ENCODE assay signal across 21 cellular contexts in the genomic region with DNA sequence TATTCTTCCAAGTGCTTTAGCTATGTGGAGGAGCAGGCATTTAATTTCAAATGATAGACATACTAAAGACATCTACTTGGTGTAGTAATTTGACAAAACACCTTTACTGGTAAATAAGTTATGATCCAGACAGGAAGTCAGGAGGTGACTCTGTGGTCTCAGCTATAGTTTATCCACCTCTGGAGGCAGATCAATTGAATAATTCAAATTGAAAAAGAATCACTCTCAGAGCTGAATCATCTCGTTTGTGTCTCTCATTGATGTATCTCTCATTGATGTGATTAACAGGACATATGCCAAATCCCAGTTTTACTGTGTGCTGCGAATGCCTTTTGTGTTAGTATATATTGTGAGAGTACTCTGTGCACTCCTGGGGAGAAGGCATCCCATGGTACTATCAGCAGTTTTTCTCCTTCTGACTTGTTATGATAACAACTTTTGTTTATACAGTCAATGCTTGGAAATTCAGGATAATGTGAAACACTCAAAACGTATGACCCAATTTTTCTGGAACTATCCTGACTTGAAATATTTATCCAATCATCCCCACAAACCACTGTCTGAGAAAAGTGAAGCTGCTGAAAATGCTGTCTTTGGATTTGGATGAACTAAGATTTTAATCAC. TPM values are rescaled to one million over a fixed set of nuclear protein-coding genes. Genes with fewer than 3 reads are reported as not detected.
DNase-seq lines count a peak whose midpoint lies in the region; ATAC-seq, FAIRE-seq and TF ChIP-seq lines count a peak whose summit lies in the region.
"Had no signal": no experiment of that assay in that cellular context is flagged by ENCODE, and none has a peak within 500 bp of the region (broad histone marks: within the 10 kb centered on the region; RNA-seq: fewer than 3 reads in every experiment).

No MANE protein-coding gene starts in this region.

- in situ Hi-C loops in K562 (cut with MboI): no loop called here

- no peak for TF ChIP-seq RAD21 in K562 (CRISPR knock-in tag; conservative IDR thresholded peaks at IDR 0.05 in 1 of 2, IDR thresholded peaks at IDR 0.05 in 1 of 2)

- H3K27ac ChIP-seq in AG04450 (ENCODE audit: low read depth, low read length) (no peak overlapping the region), K562 (ENCODE audit: extremely low read depth, low read depth, low read length) (no peak overlapping the region)
- H3K27ac ChIP-seq: PC-9, SJCRH30 had no signal

- H3K9ac ChIP-seq in K562 (ENCODE audit: insufficient read depth in 1 of 2, low read depth in 2 of 2, low read length in 2 of 2): no peak overlapping the region

- H3K4me2 ChIP-seq in K562 (ENCODE audit: insufficient read depth, low read length): no peak overlapping the region
- H3K4me2 ChIP-seq: PC-9 had no signal

- H2AFZ ChIP-seq in K562 (ENCODE audit: low read depth, low read length): no peak overlapping the region
- H2AFZ ChIP-seq: PC-9 had no signal

- TF ChIP-seq EP300 in K562 (IDR thresholded peaks at IDR 0.05; ENCODE audit: low read length): no peak

- H3K27me3 ChIP-seq in AG04450 (ENCODE audit: control insufficient read depth, insufficient read depth, low read length) (no peaks in the 10 kb centered on the region), K562 (ENCODE audit: control insufficient read depth in 2 of 2, insufficient read depth in 2 of 2, low read length in 2 of 2) (peaks cover 2 to 5% of the 10 kb centered on the region in 2 experiments; a peak in 3 of 5 replicates)
- H3K27me3 ChIP-seq: gastroesophageal sphincter, SJCRH30 had no signal

- H3K36me3 ChIP-seq in K562 (ENCODE audit: control insufficient read depth, insufficient read depth, low read length): no peaks in the 10 kb centered on the region
- H3K36me3 ChIP-seq in mucosa of descending colon (ENCODE audit: low read depth): no peaks in the 10 kb centered on the region
- H3K36me3 ChIP-seq: gastroesophageal sphincter, SJCRH30 had no signal

- ATAC-seq in K562: no peak
- no peak for ATAC-seq in mucosa of descending colon
- ATAC-seq: gastroesophageal sphincter; left lobe of liver; right cardiac atrium; stimulated activated naive CD8-positive, alpha-beta T cell treated with anti-CD3 and anti-CD28 coated beads, Interleukin-15, amount 100 ng/mL, for 72 hours had no signal

- 0% methylated on average over 3 of the region's 3 CpGs for WGBS in K562 (ENCODE audit: insufficient coverage, low coverage, missing lambda C conversion rate)

- H3K9me3 ChIP-seq in AG04450 (ENCODE audit: control insufficient read depth, insufficient read depth, low read length) (no peaks in the 10 kb centered on the region), K562 (replicated peaks; ENCODE audit: control insufficient read depth, insufficient read depth, low read depth, low read length) (no peaks in the 10 kb centered on the region), mucosa of descending colon (no peaks in the 10 kb centered on the region)
- H3K9me3 ChIP-seq: gastroesophageal sphincter, SJCRH30 had no signal

- DNase-seq in AG04450 (ENCODE audit: low read depth, low spot score) (peak; percentile 51), HCEC 1CT (peak; percentile 49), K562 (ENCODE audit: extremely low read depth in 1 of 4, low spot score in 3 of 4) (no peak), iris pigment epithelial cell (ENCODE audit: low read depth) (peak; percentile 71), OCI-M2 (lab: John Stamatoyannopoulos, UW; ENCODE audit: unreplicated experiment) (no peak), mucosa of descending colon (no peak), T-helper 1 cell (no peak)
- DNase-seq in stimulated activated CD4-positive, alpha-beta T cell treated with anti-CD3 and anti-CD28 coated beads, Interleukin-4, amount 100 ng/mL, for 24 hours: no peak
- DNase-seq: activated naive CD8-positive, alpha-beta T cell treated with anti-CD3 and anti-CD28 coated beads, Interleukin-2, amount 10 ng/mL, durations not matched to agents 7 days and 5 days; cerebellar nuclear complex; COR-L47; endodermal cell; H9; NCI-H1092 treated with DMSO at 0.1 percent for 48 hours; occipital lobe; PC-9; right cardiac atrium; SJCRH30; stimulated activated naive CD8-positive, alpha-beta T cell treated with anti-CD3 and anti-CD28 coated beads, Interleukin-15, amount 100 ng/mL, for 72 hours had no signal

- no peak overlapping the region for H3K4me3 ChIP-seq in AG04450 (ENCODE audit: low read depth, low read length)
- no peak overlapping the region for H3K4me3 ChIP-seq in K562
- H3K4me3 ChIP-seq in mucosa of descending colon: no peak overlapping the region
- H3K4me3 ChIP-seq: gastroesophageal sphincter, PC-9, SJCRH30 had no signal

- CTCF ChIA-PET in AG04450 (lab: Charles Lee) (interaction anchor here (1.1 to 3.9 kb wide), 4 partner anchors 48 to 96 kb away, joined by 3 to 18 read pairs (median 4); partner anchors contain the start of gene DAB2), K562 (lab: Yijun Ruan, JAX; ENCODE audit: low intra/inter-chr PET ratio) (no interaction called here)

- no peak for FAIRE-seq in K562 (lab: Jason Lieb, UNC)

- POLR2A ChIA-PET in AG04450 (lab: Yijun Ruan, JAX): interaction anchor here (1.0 to 1.6 kb wide), 2 partner anchors 49 to 53 kb away, joined by 3 to 9 read pairs; partner anchors contain the start of gene DAB2
- POLR2A ChIA-PET in K562 (lab: Yijun Ruan, JAX): no interaction called here

- intact Hi-C loops in K562 (cut with micrococcal nuclease): no loop called here
- intact Hi-C loops in mucosa of descending colon (cut with DNase I, micrococcal nuclease): no loop called here

- no peaks in the 10 kb centered on the region for H3K79me2 ChIP-seq in K562 (ENCODE audit: control insufficient read depth, insufficient read depth, low read length)

- TF ChIP-seq CTCF in AG04450 (IDR thresholded peaks at IDR 0.05; ENCODE audit: low read depth, low read length) (no peak), K562 (IDR thresholded peaks at IDR 0.05 in 2 of 3, conservative IDR thresholded peaks at IDR 0.05 in 1 of 3; ENCODE audit: insufficient read depth in 2 of 3, low read depth in 1 of 3, low read length in 3 of 3) (no peak), mucosa of descending colon (IDR thresholded peaks at IDR 0.05) (no peak)

- no peaks in the 10 kb centered on the region for H3K9me1 ChIP-seq in K562 (ENCODE audit: control insufficient read depth, insufficient read depth, low read length)

- no peaks in the 10 kb centered on the region for H3K4me1 ChIP-seq in K562 (replicated peaks in 1 of 2; ENCODE audit: control insufficient read depth in 2 of 2, insufficient read depth in 2 of 2, low read length in 2 of 2)
- no peaks in the 10 kb centered on the region for H3K4me1 ChIP-seq in mucosa of descending colon (ENCODE audit: low read depth)

- no peak for TF ChIP-seq POLR2A in K562 (conservative IDR thresholded peaks at IDR 0.05)

- BruUV-seq in K562 (replicated peaks; lab: Mats Ljungman, UMichigan): no TSS peak

- H4K20me1 ChIP-seq in K562 (replicated peaks; ENCODE audit: control insufficient read depth, insufficient read depth, low read length): no peaks in the 10 kb centered on the region

TF ChIP-seq in K562, 482 proteins besides CTCF, POLR2A, EP300 and RAD21:
- no peak for TF ChIP-seq TAF9B (IDR thresholded peaks at IDR 0.05; ENCODE audit: partially characterized antibody)
- TF ChIP-seq MAZ (CRISPR knock-in tag; conservative IDR thresholded peaks at IDR 0.05 in 1 of 2, IDR thresholded peaks at IDR 0.05 in 1 of 2): no peak
- 0 out of 2 replicates have a peak, but pooled peaks have one; percentile 0 for TF ChIP-seq FOSL1 (tag; conservative IDR thresholded peaks at IDR 0.05)
TF ChIP-seq in K562: peak in this region for 1.

RNA-seq across cellular contexts. Expression of gene DAB2, which starts 48.5 kb away (rescaled TPM):
- 177 and 206 TPM in 2 replicates for polyA plus RNA-seq in AG04450 (2011; rRNA removed)
- 211 and 260 TPM in 2 replicates for polyA minus RNA-seq in AG04450 (2011; rRNA and poly(A)+ RNA removed)
- 11.5 and 53.0 TPM in 2 replicates for total RNA-seq in K562 (2011; cell fraction: chromatin; rRNA removed; ENCODE audit: low replicate concordance)
- total RNA-seq in K562 (2011; cell fraction: nucleolus; rRNA removed): 5.7 and 12.1 TPM in 2 replicates
- 28.8 and 31.8 TPM in 2 replicates for total RNA-seq in K562 (2011; cell fraction: nucleoplasm; rRNA removed)
- total RNA-seq in K562 (2014; rRNA removed): 8.1 and 14.2 TPM in 2 replicates
- total RNA-seq in K562 (2014; rRNA removed; fragmentation: Illumina TruSeq; extraction: Trizol): 17.2 and 20.4 TPM in 2 replicates
- 9.9 and 10.5 TPM in 2 replicates for total RNA-seq in K562 (2015; rRNA removed; fragmentation: Illumina TruSeq; extraction: Trizol)
- total RNA-seq in K562 (2021): 23.1 and 27.6 TPM in 2 replicates
- polyA plus RNA-seq in K562 (2011; rRNA removed): 3.2 and 6.6 TPM in 2 replicates
- polyA plus RNA-seq in K562 (2011; cell fraction: cytosol; rRNA removed): 2.0 and 3.6 TPM in 2 replicates
- polyA plus RNA-seq in K562 (2011; cell fraction: nucleus; rRNA removed): 4.9 and 9.8 TPM in 2 replicates
- 15.3 and 19.3 TPM in 2 replicates for polyA plus RNA-seq in K562 (2012)
- polyA plus RNA-seq in K562 (2014; fragmentation: Illumina TruSeq; extraction: Trizol): 26.2 and 28.8 TPM in 2 replicates
- 10 to 100 TPM; 28.1 to 29.9 TPM for polyA plus RNA-seq in K562 (2014; fragmentation: Nextera tagmentation; extraction: Ambion mirVana)
- 18.2 and 24.1 TPM in 2 replicates for polyA plus RNA-seq in K562 (2014; rRNA removed)
- polyA minus RNA-seq in K562 (2011; rRNA and poly(A)+ RNA removed): 4.6 and 12.6 TPM in 2 replicates
- 2.9 and 6.3 TPM in 2 replicates for polyA minus RNA-seq in K562 (2011; cell fraction: cytosol; rRNA and poly(A)+ RNA removed)
- polyA minus RNA-seq in K562 (2011; cell fraction: nucleus; rRNA and poly(A)+ RNA removed): 9.7 and 13.3 TPM in 2 replicates
- 10 to 100 TPM; 55.7 to 75.1 (median 65.8) TPM for total RNA-seq in mucosa of descending colon

Comparison
In these comparisons a context has a peak if more than half of its experiments do, and no peak if none do; other contexts are left out.
1. DNase-seq: peak in AG04450 (single experiment), HCEC 1CT (single experiment) and iris pigment epithelial cell (single experiment); none in K562 (0 of 4), OCI-M2 (single experiment), stimulated activated CD4-positive, alpha-beta T cell treated with anti-CD3 and anti-CD28 coated beads, Interleukin-4, amount 100 ng/mL, for 24 hours (single experiment), mucosa of descending colon (0 of 3) and T-helper 1 cell (0 of 5).